Comparison of ENCODE assay signal across 8 cellular contexts in genomic region chr4:89307446-89308160, GRCh38. TPM values are rescaled to one million over a fixed set of nuclear protein-coding genes. Genes with fewer than 3 reads are reported as not detected.
A peak's percentile ranks its signal among the peaks of the same experiment; 100 is the strongest.
DNase-seq lines count a peak whose midpoint lies in the region; ATAC-seq and TF ChIP-seq lines count a peak whose summit lies in the region.

Gene GPRIN3, minus strand, starts transcription at chr4:89307800. Its CDS starts 57,690 bp downstream, at chr4:89250110.

- ATAC-seq in GM19328 (IDR thresholded peaks at IDR 0.05; ENCODE audit: unreplicated experiment) (peak; percentile 69), HG03565 (IDR thresholded peaks at IDR 0.05; ENCODE audit: unreplicated experiment) (peak; percentile 59)

- H3K27me3 ChIP-seq in AG04450 (ENCODE audit: control insufficient read depth, insufficient read depth, low read length), result peaks cover 13% of the 10 kb centered on the region
- peaks cover 2% of the 10 kb centered on the region for H3K27me3 ChIP-seq in hepatocyte

- H3K79me2 ChIP-seq in hepatocyte, result peaks cover 6% of the 10 kb centered on the region

- WGBS in hepatocyte (ENCODE audit: low lambda C conversion rate, missing lambda C conversion rate), result 2% methylated on average over 54 of the region's 67 CpGs

- H3K36me3 ChIP-seq in hepatocyte (replicated peaks; ENCODE audit: insufficient read depth, low read depth), result no peaks in the 10 kb centered on the region

- H3K4me3 ChIP-seq in AG04450 (ENCODE audit: low read depth, low read length) (peak within 1 kb of the TSS; percentile 57), hepatocyte (peak within 1 kb of the TSS; percentile 85), retinal pigment epithelial cell (ENCODE audit: low read length) (peak within 1 kb of the TSS; percentile 71)

- POLR2A ChIA-PET in AG04450 (lab: Yijun Ruan, JAX), result no interaction called here

- no peak within 1 kb of the TSS for H3K27ac ChIP-seq in AG04450 (ENCODE audit: low read depth, low read length)
- peak within 1 kb of the TSS; percentile 59 for H3K27ac ChIP-seq in hepatocyte

- H2AFZ ChIP-seq in hepatocyte, result peak within 1 kb of the TSS; percentile 99

- H4K20me1 ChIP-seq in hepatocyte (ENCODE audit: insufficient read depth, poor library complexity, severe bottlenecking), result no peaks in the 10 kb centered on the region

- CTCF ChIA-PET in AG04450 (lab: Charles Lee), result interaction anchor here (1.3 kb wide), 1 partner anchor 127 kb away, joined by 3 read pairs; no protein-coding TSS in a partner anchor

- peaks cover 11% of the 10 kb centered on the region for H3K4me1 ChIP-seq in hepatocyte (ENCODE audit: insufficient read depth)

- H3K9me2 ChIP-seq in hepatocyte (replicated peaks; ENCODE audit: insufficient read depth), result no peaks in the 10 kb centered on the region

- peak within 1 kb of the TSS; percentile 90 for H3K4me2 ChIP-seq in hepatocyte

- H3K9me3 ChIP-seq in AG04450 (ENCODE audit: control insufficient read depth, insufficient read depth, low read length) (no peaks in the 10 kb centered on the region; the same call in 1 of the 2 replicates), hepatocyte (ENCODE audit: low read depth) (no peaks in the 10 kb centered on the region)

- no peak for TF ChIP-seq CTCF in AG04450 (IDR thresholded peaks at IDR 0.05; ENCODE audit: low read depth, low read length)
- TF ChIP-seq CTCF in hepatocyte (IDR thresholded peaks at IDR 0.05; ENCODE audit: poor library complexity), result peak; percentile 10
- TF ChIP-seq CTCF in retinal pigment epithelial cell (conservative IDR thresholded peaks at IDR 0.05; ENCODE audit: low read depth, low read length), result no peak

- no peak for DNase-seq in AG04450 (ENCODE audit: low read depth, low spot score)
- peak in 36 of 58 donors; percentile 8 to 72 (median 37) for DNase-seq in anterior cingulate cortex (lab: John Stamatoyannopoulos, UW)
- DNase-seq in hepatocyte (ENCODE audit: low spot score), result peak; percentile 68
- DNase-seq in retinal pigment epithelial cell (ENCODE audit: low read depth), result no peak
- no peak for DNase-seq in RKO (ENCODE audit: low spot score)

- intact Hi-C loops in T-helper 1 cell treated with Interleukin-12 subunit alpha and Interleukin-12 subunit beta and Interleukin-4 antibody, amounts not matched to agents 30 ng/mL and 1 ng/mL, for 36 hours (cut with micrococcal nuclease), result loop anchor here (1.0 to 5.0 kb wide), 8 partner anchors 9 to 127 kb away; no protein-coding TSS in a partner anchor

RNA-seq across cellular contexts. Expression of gene GPRIN3, which starts in this region (rescaled TPM):
- polyA plus RNA-seq in AG04450 (2011; rRNA removed) (0.01 TPM in 1 of 2 replicates, not detected in the other), hepatocyte (0.60 and 0.64 TPM in 2 replicates)
- polyA minus RNA-seq in AG04450 (2011; rRNA and poly(A)+ RNA removed), result 0.04 TPM in 1 of 2 replicates, not detected in the other
- total RNA-seq in T-helper 1 cell treated with Interleukin-12 subunit alpha and Interleukin-12 subunit beta and Interleukin-4 antibody, amounts not matched to agents 30 ng/mL and 1 ng/mL, for 36 hours, result 69.5 and 70.3 TPM in 2 replicates
- 2.6 and 3.0 TPM in 2 replicates for total RNA-seq in hepatocyte

Comparison
In these comparisons a context has a peak if more than half of its experiments do, and no peak if none do; other contexts are left out.
1. RNA of gene GPRIN3 (total RNA-seq): 69.5 to 70.3 TPM in T-helper 1 cell treated with Interleukin-12 subunit alpha and Interleukin-12 subunit beta and Interleukin-4 antibody, amounts not matched to agents 30 ng/mL and 1 ng/mL, for 36 hours; 2.6 to 3.0 TPM in hepatocyte; every median in the first group is over 10 times any median in the second.
2. DNase-seq: peak in anterior cingulate cortex (36 of 58) and hepatocyte (single experiment); none in AG04450 (single experiment), retinal pigment epithelial cell (single experiment) and RKO (single experiment).
3. Peak in every context shown above with its lines, with median percentiles within 50 percentile points of each other: H3K4me3 ChIP-seq.